Comparison of ENCODE assay signal across 8 cellular contexts in the genomic region with DNA sequence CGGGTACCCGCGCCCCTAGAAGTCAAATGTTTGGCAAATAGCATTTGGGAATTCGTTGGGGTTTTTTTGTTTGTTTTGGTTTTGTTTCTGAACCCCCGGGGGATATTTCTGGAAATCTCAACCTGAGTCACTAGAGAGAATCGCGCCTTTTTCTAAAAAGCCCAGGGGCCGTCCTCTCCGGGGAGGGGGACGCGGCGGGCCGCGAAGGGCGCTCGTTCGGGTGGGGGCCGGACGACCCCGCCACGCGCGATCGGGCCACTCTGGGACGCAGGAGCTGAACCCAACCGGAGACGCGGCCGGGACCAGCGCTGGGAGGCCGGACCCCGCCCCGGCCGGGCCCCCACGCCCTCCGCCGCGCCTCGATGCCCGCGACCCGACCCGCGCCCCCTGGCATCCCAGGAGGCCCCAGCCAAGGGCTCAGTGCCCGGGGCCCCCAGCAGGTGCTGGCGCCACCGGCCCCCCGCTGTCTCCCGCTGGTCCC. TPM values are rescaled to one million over a fixed set of nuclear protein-coding genes. Genes with fewer than 3 reads are reported as not detected.
DNase-seq lines count a peak whose midpoint lies in the region; ATAC-seq and TF ChIP-seq lines count a peak whose summit lies in the region.

No MANE protein-coding gene starts in this region.

- peaks cover 17% of the 10 kb centered on the region; the same call in 1 of the 2 replicates for H3K27me3 ChIP-seq in PC-3 (ENCODE audit: low read length)

- intact Hi-C loops in PC-3 (cut with micrococcal nuclease) = no loop called here

- H4K20me1 ChIP-seq in PC-3 (ENCODE audit: low read length) = no peaks in the 10 kb centered on the region

- peaks cover 3% of the 10 kb centered on the region for H3K27me3 Mint-ChIP-seq in endothelial cell (ENCODE audit: unreplicated experiment)
- H3K27me3 Mint-ChIP-seq in nephron progenitor cell (ENCODE audit: low read depth, poor library complexity) = peaks cover 29% of the 10 kb centered on the region

- H3K4me3 Mint-ChIP-seq in endothelial cell (ENCODE audit: unreplicated experiment) (peak overlapping the region; percentile 89), nephron progenitor cell (peak overlapping the region; percentile 84)

- peak overlapping the region; percentile 50 for H3K9ac ChIP-seq in PC-3 (ENCODE audit: low read length)

- H3K27ac Mint-ChIP-seq in endothelial cell (ENCODE audit: unreplicated experiment) (no peak overlapping the region), nephron progenitor cell (no peak overlapping the region)

- CTCF ChIA-PET in PC-3 (lab: Charles Lee) = no interaction called here

- H3K9me3 ChIP-seq in PC-3 (ENCODE audit: low read length) = no peaks in the 10 kb centered on the region

- H2AFZ ChIP-seq in PC-3 (ENCODE audit: low read length) = peak overlapping the region; percentile 54

- H3K79me2 ChIP-seq in PC-3 (ENCODE audit: low read length) = peaks cover 6% of the 10 kb centered on the region; the same call in 1 of the 2 replicates

- H3K36me3 ChIP-seq in PC-3 (ENCODE audit: low read depth, low read length) = no peaks in the 10 kb centered on the region

- H3K36me3 Mint-ChIP-seq in endothelial cell (ENCODE audit: low read depth, unreplicated experiment) (peaks cover 3% of the 10 kb centered on the region), nephron progenitor cell (ENCODE audit: low read depth) (no peaks in the 10 kb centered on the region)

- TF ChIP-seq CTCF in PC-3 (conservative IDR thresholded peaks at IDR 0.05; ENCODE audit: low read depth, low read length) (no peak), endothelial cell (IDR thresholded peaks at IDR 0.05; ENCODE audit: unreplicated experiment) (no peak), nephron progenitor cell (IDR thresholded peaks at IDR 0.05) (no peak)

- H3K4me1 Mint-ChIP-seq in endothelial cell (ENCODE audit: unreplicated experiment) (peaks cover 38% of the 10 kb centered on the region), nephron progenitor cell (peaks cover 54% of the 10 kb centered on the region)

- peak overlapping the region; percentile 68 for H3K4me3 ChIP-seq in PC-3 (ENCODE audit: low read length)

- BruUV-seq in PC-3 (replicated peaks; lab: Mats Ljungman, UMichigan) = no TSS peak

- peaks cover 16% of the 10 kb centered on the region; the same call in 1 of the 2 replicates for H3K4me1 ChIP-seq in PC-3 (ENCODE audit: insufficient read depth, low read length)

- POLR2A ChIA-PET in PC-3 (lab: Charles Lee; ENCODE audit: unreplicated experiment) = no interaction called here

- H3K9me2 ChIP-seq in PC-3 (replicated peaks; ENCODE audit: low read length) = no peaks in the 10 kb centered on the region

- H3F3A ChIP-seq in PC-3 (ENCODE audit: low read length, unreplicated experiment) = no peaks in the 10 kb centered on the region

- H3K4me2 ChIP-seq in PC-3 (ENCODE audit: low read length) = peak overlapping the region; percentile 80

- no peak overlapping the region for H3K27ac ChIP-seq in PC-3 (ENCODE audit: low read length)

- DNase-seq in CD1c-positive myeloid dendritic cell (ENCODE audit: extremely low spot score) (peak; percentile 29), PC-3 (no peak), endothelial cell (ENCODE audit: low spot score) (no peak), nephron progenitor cell (no peak), hippocampal formation (lab: John Stamatoyannopoulos, UW) (no peak)
- DNase-seq in activated CD8-positive, alpha-beta memory T cell treated with anti-CD3 and anti-CD28 coated beads for 24 hours = no peak

- ATAC-seq in GM21529 (IDR thresholded peaks at IDR 0.05; ENCODE audit: unreplicated experiment) = peak; percentile 9
- ATAC-seq in PC-3 = no peak
- no peak for ATAC-seq in GM18858 (IDR thresholded peaks at IDR 0.05; ENCODE audit: unreplicated experiment)

- H3K9me3 Mint-ChIP-seq in endothelial cell (ENCODE audit: unreplicated experiment) = no peaks in the 10 kb centered on the region
- peaks cover 6% of the 10 kb centered on the region for H3K9me3 Mint-ChIP-seq in nephron progenitor cell

RNA-seq across cellular contexts. Expression of a gene that starts 0.3 kb away (rescaled TPM):
- total RNA-seq in PC-3 (2014; rRNA removed) = 12.8 and 13.1 TPM in 2 replicates
- total RNA-seq in endothelial cell (ENCODE audit: unreplicated experiment) = 70.9 TPM
